15 cellular contexts compared by ENCODE assay signal in the genomic region with DNA sequence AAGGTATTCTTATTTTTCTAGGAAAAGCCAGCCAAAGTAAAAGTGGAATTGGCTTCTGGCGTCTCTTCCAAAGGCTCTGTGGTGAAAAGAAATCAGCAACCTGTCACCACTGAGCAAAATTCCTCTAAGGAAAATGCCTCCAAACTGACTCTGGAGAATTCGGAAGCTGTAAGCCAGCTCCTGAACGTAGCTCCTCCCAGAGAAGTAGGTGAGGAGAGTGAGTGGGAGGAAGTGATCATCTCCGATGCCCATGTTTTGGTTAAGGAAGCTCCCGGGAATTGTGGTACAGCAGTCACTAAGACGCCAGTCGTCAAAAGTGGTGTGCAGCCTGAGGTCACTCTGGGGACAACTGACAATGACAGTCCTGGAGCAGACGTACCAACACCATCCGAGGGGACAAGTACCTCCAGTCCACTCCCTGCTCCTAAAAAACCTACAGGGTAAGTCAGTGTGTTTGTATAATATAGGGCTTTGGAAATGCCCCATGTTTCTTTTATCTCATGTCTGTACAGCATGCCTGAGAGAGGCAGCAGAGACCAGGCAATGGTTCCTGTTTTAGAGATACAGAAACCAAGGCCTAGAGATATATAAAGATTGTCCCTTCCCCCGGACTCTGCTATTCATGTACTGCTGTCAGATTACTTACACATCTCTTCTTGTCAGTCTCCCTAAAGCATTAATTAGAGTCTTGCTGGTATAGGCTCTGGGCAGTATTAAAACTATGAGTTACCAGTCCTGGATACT. TPM values are rescaled to one million over a fixed set of nuclear protein-coding genes. Genes with fewer than 3 reads are reported as not detected.
DNase-seq lines count a peak whose midpoint lies in the region; ATAC-seq, FAIRE-seq and TF ChIP-seq lines count a peak whose summit lies in the region.
"Had no signal": no experiment of that assay in that cellular context is flagged by ENCODE, and none has a peak within 500 bp of the region (broad histone marks: within the 10 kb centered on the region; RNA-seq: fewer than 3 reads in every experiment).

No MANE protein-coding gene starts in this region.

- no peak for TF ChIP-seq POLR2A in HepG2 (IDR thresholded peaks at IDR 0.05; ENCODE audit: insufficient read depth in 1 of 2, low read depth in 2 of 2, low read length in 2 of 2)

- CTCF ChIA-PET in HepG2 (lab: Yijun Ruan, JAX; ENCODE audit: low intra/inter-chr PET ratio, low total read pairs): no interaction called here

- H3K9me3 ChIP-seq in HepG2 (ENCODE audit: low read length): no peaks in the 10 kb centered on the region
- H3K9me3 ChIP-seq: neutrophil had no signal

- H3K27ac ChIP-seq in HepG2 (ENCODE audit: extremely low read length, insufficient read depth, low read length): peak overlapping the region; percentile 92
- H3K27ac ChIP-seq: brain microvascular endothelial cell, neutrophil, PC-9 had no signal

- H3K9me3 Mint-ChIP-seq in chondrocyte (ENCODE audit: low read depth): no peaks in the 10 kb centered on the region
- H3K9me3 Mint-ChIP-seq in effector memory CD8-positive, alpha-beta T cell: no peaks in the 10 kb centered on the region
- H3K9me3 Mint-ChIP-seq: HFFc6 had no signal

- BruUV-seq in HepG2 (replicated peaks; lab: Mats Ljungman, UMichigan): no TSS peak

- ATAC-seq in Right ventricle myocardium inferior: peak; percentile 51
- no peak for ATAC-seq in HepG2
- no peak for ATAC-seq in effector memory CD8-positive, alpha-beta T cell (replicated peaks)
- ATAC-seq in GM21723 (IDR thresholded peaks at IDR 0.05; ENCODE audit: unreplicated experiment): no peak

- H3K27me3 ChIP-seq in HepG2 (ENCODE audit: control insufficient read depth in 1 of 2, insufficient read depth in 2 of 2, low read length in 2 of 2): no peaks in the 10 kb centered on the region
- H3K27me3 ChIP-seq: brain microvascular endothelial cell, neutrophil had no signal

- POLR2A ChIA-PET in HepG2 (lab: Yijun Ruan, JAX): no interaction called here

- TF ChIP-seq CTCF in chondrocyte (IDR thresholded peaks at IDR 0.05) (peak; percentile 62), HepG2 (CRISPR knock-in tag; IDR thresholded peaks at IDR 0.05) (peak; percentile 41)

- no peak overlapping the region for H2AFZ ChIP-seq in HepG2 (ENCODE audit: low read length)
- H2AFZ ChIP-seq: PC-9 had no signal

- in situ Hi-C loops in HepG2 (cut with HindIII; ENCODE audit: extremely low pct_ligation_motif_present, low pct_unique_long_range_greater_than_20kb): no loop called here

- H3K27ac Mint-ChIP-seq in chondrocyte (ENCODE audit: unreplicated experiment): peak overlapping the region; percentile 70
- H3K27ac Mint-ChIP-seq in effector memory CD8-positive, alpha-beta T cell: no peak overlapping the region
- H3K27ac Mint-ChIP-seq: HFFc6 had no signal

- peaks cover 20 to 64% of the 10 kb centered on the region in 2 experiments for H3K36me3 ChIP-seq in HepG2 (replicated peaks in 1 of 2; ENCODE audit: control insufficient read depth in 1 of 2, insufficient read depth in 2 of 2, low read length in 2 of 2)

- intact Hi-C loops in Right ventricle myocardium inferior (cut with DNase I): loop anchor here (1.0 to 10.0 kb wide), 2 partner anchors 194 to 410 kb away; no protein-coding TSS in a partner anchor
- intact Hi-C loops in cardiac septum (cut with DNase I): loop anchor here (2.0 kb wide), 1 partner anchor 194 kb away; no protein-coding TSS in a partner anchor
- intact Hi-C loops in HepG2 (cut with micrococcal nuclease; ENCODE audit: unreplicated experiment): loop anchor here (10.0 kb wide), 1 partner anchor 330 kb away; a partner anchor contains a TSS

- peaks cover 39% of the 10 kb centered on the region for H3K4me1 Mint-ChIP-seq in chondrocyte (ENCODE audit: low read depth)
- peaks cover 3 to 4% of the 10 kb centered on the region in 2 donors for H3K4me1 Mint-ChIP-seq in effector memory CD8-positive, alpha-beta T cell (ENCODE audit: low read depth in 2 of 2)

- DNase-seq in Right ventricle myocardium inferior (ENCODE audit: missing footprints) (no peak), cardiac septum (ENCODE audit: low spot score) (no peak), chondrocyte (ENCODE audit: low spot score) (no peak), HepG2 (ENCODE audit: low spot score) (no peak), SKM-1 (lab: John Stamatoyannopoulos, UW; ENCODE audit: unreplicated experiment) (no peak), NCI-H1694 treated with DMSO at 0.1 percent for 48 hours (lab: John Stamatoyannopoulos, UW) (no peak)
- no peak for DNase-seq in effector memory CD8-positive, alpha-beta T cell
- DNase-seq: brain microvascular endothelial cell, Calu3, HFFc6, NCI-H446, PC-9 had no signal

- FAIRE-seq in HepG2 (lab: Jason Lieb, UNC): no peak
- FAIRE-seq: A204.1 had no signal

- H3K79me2 ChIP-seq in HepG2 (ENCODE audit: insufficient read depth, low read length): no peaks in the 10 kb centered on the region

- H3K36me3 Mint-ChIP-seq in chondrocyte (ENCODE audit: low read depth): peaks cover 29% of the 10 kb centered on the region
- peaks cover 84% of the 10 kb centered on the region for H3K36me3 Mint-ChIP-seq in effector memory CD8-positive, alpha-beta T cell (ENCODE audit: insufficient read depth)

- no peak overlapping the region for H3K4me2 ChIP-seq in HepG2 (ENCODE audit: low read depth, low read length)
- H3K4me2 ChIP-seq: PC-9 had no signal

- peak overlapping the region; percentile 10; the same call in 1 of the 2 replicates for H3K9ac ChIP-seq in HepG2 (ENCODE audit: insufficient read depth, low read depth, low read length)

- TF ChIP-seq RAD21 in HepG2 (CRISPR knock-in tag; IDR thresholded peaks at IDR 0.05): no peak

- H3K4me3 ChIP-seq in HepG2 (replicated peaks in 1 of 3; ENCODE audit: insufficient read depth in 1 of 3, low read depth in 2 of 3, low read length in 3 of 3): no peak overlapping the region
- H3K4me3 ChIP-seq: PC-9 had no signal

- TF ChIP-seq EP300 in HepG2 (IDR thresholded peaks at IDR 0.05; ENCODE audit: low read depth in 2 of 2, low read length in 2 of 2) (no peak), HepG2 (CRISPR knock-in tag; IDR thresholded peaks at IDR 0.05; ENCODE audit: borderline replicate concordance) (no peak)

- peaks cover 59% of the 10 kb centered on the region for H3K4me1 ChIP-seq in HepG2 (ENCODE audit: insufficient read depth, low read length)

- no peaks in the 10 kb centered on the region for H3K27me3 Mint-ChIP-seq in chondrocyte (ENCODE audit: low read depth)
- no peaks in the 10 kb centered on the region for H3K27me3 Mint-ChIP-seq in effector memory CD8-positive, alpha-beta T cell

- no peaks in the 10 kb centered on the region for H4K20me1 ChIP-seq in HepG2 (ENCODE audit: insufficient read depth, low read length)

- 96% methylated on average over 10 of the region's 10 CpGs for WGBS in HepG2 (ENCODE audit: low lambda C conversion rate)

- no peak overlapping the region for H3K4me3 Mint-ChIP-seq in chondrocyte (ENCODE audit: unreplicated experiment)
- no peak overlapping the region for H3K4me3 Mint-ChIP-seq in effector memory CD8-positive, alpha-beta T cell
- H3K4me3 Mint-ChIP-seq: HFFc6 had no signal

RNA-seq across cellular contexts. Expression of a gene that starts 23.9 kb away (rescaled TPM):
- total RNA-seq in Right ventricle myocardium inferior: 14.6 TPM
- total RNA-seq in cardiac septum: 17.6 TPM
- total RNA-seq in chondrocyte: 40.7 to 57.9 TPM (median 44.2 TPM) in 3 replicates
- total RNA-seq in HepG2 (2016; rRNA removed; fragmentation: Illumina TruSeq; extraction: Trizol): 20.0 and 23.8 TPM in 2 replicates
- 2.1 and 2.4 TPM in 2 replicates for total RNA-seq in HepG2 (2016; cell fraction: cytosol; rRNA removed; fragmentation: Illumina TruSeq; extraction: Trizol; ENCODE audit: low read depth)
- total RNA-seq in HepG2 (2016; cell fraction: insoluble cytoplasmic fraction; rRNA removed; fragmentation: Illumina TruSeq; extraction: Trizol): 19.2 and 20.9 TPM in 2 replicates
- total RNA-seq in HepG2 (2016; cell fraction: membrane; rRNA removed; fragmentation: Illumina TruSeq; extraction: Trizol): 7.7 and 9.2 TPM in 2 replicates
- 34.9 and 36.0 TPM in 2 replicates for total RNA-seq in HepG2 (2016; cell fraction: nucleus; rRNA removed; fragmentation: Illumina TruSeq; extraction: Trizol)
- polyA plus RNA-seq in HepG2 (2011; rRNA removed): 18.8 and 23.4 TPM in 2 replicates
- 13.2 and 13.8 TPM in 2 replicates for polyA plus RNA-seq in HepG2 (2011; cell fraction: cytosol; rRNA removed)
- polyA plus RNA-seq in HepG2 (2011; cell fraction: nucleus; rRNA removed): 41.0 and 44.0 TPM in 2 replicates
- polyA plus RNA-seq in HepG2 (2012): 13.8 and 14.7 TPM in 2 replicates
- polyA plus RNA-seq in HepG2 (2016; cell fraction: cytosol; fragmentation: Illumina TruSeq; extraction: Trizol; ENCODE audit: low read depth): 0.90 and 0.95 TPM in 2 replicates
- 12.6 and 14.4 TPM in 2 replicates for polyA plus RNA-seq in HepG2 (2016; cell fraction: insoluble cytoplasmic fraction; fragmentation: Illumina TruSeq; extraction: Trizol; ENCODE audit: low read depth)
- 2.4 and 2.5 TPM in 2 replicates for polyA plus RNA-seq in HepG2 (2016; cell fraction: membrane; fragmentation: Illumina TruSeq; extraction: Trizol; ENCODE audit: low read depth)
- 61.7 and 65.5 TPM in 2 replicates for polyA plus RNA-seq in HepG2 (2016; cell fraction: nucleus; fragmentation: Illumina TruSeq; extraction: Trizol; ENCODE audit: insufficient read depth, low read depth)
- 60.1 and 67.3 TPM in 2 replicates for polyA minus RNA-seq in HepG2 (2011; rRNA and poly(A)+ RNA removed; ENCODE audit: low replicate concordance)
- polyA minus RNA-seq in HepG2 (2011; cell fraction: cytosol; rRNA and poly(A)+ RNA removed): 18.8 and 19.3 TPM in 2 replicates
- 47.7 and 47.8 TPM in 2 replicates for polyA minus RNA-seq in HepG2 (2011; cell fraction: nucleus; rRNA and poly(A)+ RNA removed)

RNA-seq across cellular contexts. Expression of a gene that starts 24.0 kb away (rescaled TPM):
- total RNA-seq in Right ventricle myocardium inferior: 2.4 TPM
- 2.7 TPM for total RNA-seq in cardiac septum
- total RNA-seq in chondrocyte: 5.3 to 7.4 TPM (median 5.7 TPM) in 3 replicates
- 2.1 TPM in 2 replicates for total RNA-seq in HepG2 (2016; rRNA removed; fragmentation: Illumina TruSeq; extraction: Trizol)
- 0.09 and 0.61 TPM in 2 replicates for total RNA-seq in HepG2 (2016; cell fraction: cytosol; rRNA removed; fragmentation: Illumina TruSeq; extraction: Trizol; ENCODE audit: low read depth)
- 1.7 and 1.9 TPM in 2 replicates for total RNA-seq in HepG2 (2016; cell fraction: insoluble cytoplasmic fraction; rRNA removed; fragmentation: Illumina TruSeq; extraction: Trizol)
- 1.3 and 1.5 TPM in 2 replicates for total RNA-seq in HepG2 (2016; cell fraction: membrane; rRNA removed; fragmentation: Illumina TruSeq; extraction: Trizol)
- 1.7 and 1.9 TPM in 2 replicates for total RNA-seq in HepG2 (2016; cell fraction: nucleus; rRNA removed; fragmentation: Illumina TruSeq; extraction: Trizol)
- 1.9 and 2.9 TPM in 2 replicates for polyA plus RNA-seq in HepG2 (2011; rRNA removed)
- 1.5 and 2.1 TPM in 2 replicates for polyA plus RNA-seq in HepG2 (2011; cell fraction: cytosol; rRNA removed)
- 2.0 and 3.2 TPM in 2 replicates for polyA plus RNA-seq in HepG2 (2011; cell fraction: nucleus; rRNA removed)
- 1.1 and 2.0 TPM in 2 replicates for polyA plus RNA-seq in HepG2 (2012)
- polyA plus RNA-seq in HepG2 (2016; cell fraction: cytosol; fragmentation: Illumina TruSeq; extraction: Trizol; ENCODE audit: low read depth): 0.50 and 1.1 TPM in 2 replicates
- polyA plus RNA-seq in HepG2 (2016; cell fraction: insoluble cytoplasmic fraction; fragmentation: Illumina TruSeq; extraction: Trizol; ENCODE audit: low read depth): 1.8 and 2.1 TPM in 2 replicates
- 1.1 and 1.7 TPM in 2 replicates for polyA plus RNA-seq in HepG2 (2016; cell fraction: membrane; fragmentation: Illumina TruSeq; extraction: Trizol; ENCODE audit: low read depth)
- 1.8 and 2.0 TPM in 2 replicates for polyA plus RNA-seq in HepG2 (2016; cell fraction: nucleus; fragmentation: Illumina TruSeq; extraction: Trizol; ENCODE audit: insufficient read depth, low read depth)
- polyA minus RNA-seq in HepG2 (2011; rRNA and poly(A)+ RNA removed; ENCODE audit: low replicate concordance): 5.4 and 13.9 TPM in 2 replicates
- polyA minus RNA-seq in HepG2 (2011; cell fraction: cytosol; rRNA and poly(A)+ RNA removed): 0.97 and 1.8 TPM in 2 replicates
- 8.4 and 13.9 TPM in 2 replicates for polyA minus RNA-seq in HepG2 (2011; cell fraction: nucleus; rRNA and poly(A)+ RNA removed)
